In the genomic region with DNA sequence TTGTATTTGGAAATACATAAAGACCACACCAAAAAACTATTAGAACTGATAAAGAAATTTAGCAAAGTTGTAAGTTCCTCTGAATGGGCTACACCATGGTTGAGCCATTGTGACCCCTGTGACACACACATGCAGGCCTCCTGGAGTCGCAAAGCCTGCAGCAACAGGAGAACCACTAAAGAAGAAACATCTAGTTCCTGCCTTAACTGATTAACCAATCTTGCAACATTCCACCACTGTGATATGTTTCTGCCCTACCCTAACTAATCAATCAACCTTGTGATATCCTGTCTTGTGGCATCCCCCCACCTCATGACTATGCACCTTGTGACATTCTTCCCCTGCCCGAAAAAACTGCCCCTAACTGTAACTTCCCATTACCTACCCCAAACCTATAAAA, we compare ENCODE assay signal across 27 cellular contexts.
"Had no signal": no experiment of that assay in that cellular context is flagged by ENCODE, and none has a peak within 500 bp of the region (broad histone marks: within the 10 kb centered on the region; RNA-seq: fewer than 3 reads in every experiment).

No MANE protein-coding gene starts in this region.

- H3K9me3 Mint-ChIP-seq: activated CD4-positive, alpha-beta memory T cell treated with anti-CD3 and anti-CD28 coated beads, Interleukin-2, amount 10 ng/mL, durations not matched to agents 7 days and 5 days; activated naive CD4-positive, alpha-beta T cell treated with anti-CD3 and anti-CD28 coated beads for 36 hours; activated T-helper 17 cell treated with anti-CD3 and anti-CD28 coated beads, Interleukin-2, amount 50 U/mL, for 72 hours had no signal

- H3K27ac ChIP-seq: SJSA1 had no signal

- H3K4me1 ChIP-seq: SJSA1 had no signal

- H3K9me3 ChIP-seq: SJSA1 had no signal

- DNase-seq: activated CD4-positive, alpha-beta memory T cell treated with anti-CD3 and anti-CD28 coated beads, Interleukin-2, amount 10 ng/mL, durations not matched to agents 7 days and 5 days; activated CD4-positive, alpha-beta T cell treated with anti-CD3 and anti-CD28 coated beads, Interleukin-2, amount 50 U/mL, for 1 hour; activated CD4-positive, CD25-positive, alpha-beta regulatory T cell; activated gamma-delta T cell; activated naive CD4-positive, alpha-beta T cell treated with anti-CD3 and anti-CD28 coated beads for 36 hours; activated T-cell treated with anti-CD3 and anti-CD28 coated beads for 4 hours; activated T-cell treated with anti-CD3 and anti-CD28 coated beads, Interleukin-2, amount 50 U/mL, for 48 hours; amygdala; KG1; NCI-H1092; NCI-H1417; NCI-H1930; NCI-H2107; NCI-H2171 treated with DMSO at 0.1 percent for 48 hours; NCI-H226; NCI-H510A; NCI-H526 treated with DMSO at 0.1 percent for 48 hours; NCI-H82; PC-3; SHP77; T-helper 17 cell; T-helper 9 cell had no signal

- H3K36me3 ChIP-seq: SJSA1 had no signal

- H3K27me3 ChIP-seq: SJSA1 had no signal

- H3K4me3 Mint-ChIP-seq: activated CD4-positive, alpha-beta memory T cell treated with anti-CD3 and anti-CD28 coated beads, Interleukin-2, amount 10 ng/mL, durations not matched to agents 7 days and 5 days; activated naive CD4-positive, alpha-beta T cell treated with anti-CD3 and anti-CD28 coated beads for 36 hours; activated naive CD8-positive, alpha-beta T cell; activated T-helper 17 cell treated with anti-CD3 and anti-CD28 coated beads, Interleukin-2, amount 50 U/mL, for 72 hours; brain; central memory CD8-positive, alpha-beta T cell; T-helper 17 cell had no signal

- H3K27ac Mint-ChIP-seq: activated CD4-positive, alpha-beta memory T cell treated with anti-CD3 and anti-CD28 coated beads, Interleukin-2, amount 10 ng/mL, durations not matched to agents 7 days and 5 days; activated naive CD4-positive, alpha-beta T cell treated with anti-CD3 and anti-CD28 coated beads for 36 hours; activated naive CD8-positive, alpha-beta T cell; activated T-helper 17 cell treated with anti-CD3 and anti-CD28 coated beads, Interleukin-2, amount 50 U/mL, for 72 hours; brain; T-helper 17 cell had no signal

- H3K4me1 Mint-ChIP-seq: activated CD4-positive, alpha-beta memory T cell treated with anti-CD3 and anti-CD28 coated beads, Interleukin-2, amount 10 ng/mL, durations not matched to agents 7 days and 5 days; activated T-helper 17 cell treated with anti-CD3 and anti-CD28 coated beads, Interleukin-2, amount 50 U/mL, for 72 hours; central memory CD8-positive, alpha-beta T cell; T-helper 17 cell had no signal

- H3K27me3 Mint-ChIP-seq: activated CD4-positive, alpha-beta memory T cell treated with anti-CD3 and anti-CD28 coated beads, Interleukin-2, amount 10 ng/mL, durations not matched to agents 7 days and 5 days; activated naive CD8-positive, alpha-beta T cell; activated T-helper 17 cell treated with anti-CD3 and anti-CD28 coated beads, Interleukin-2, amount 50 U/mL, for 72 hours; brain; central memory CD8-positive, alpha-beta T cell; T-helper 17 cell had no signal

- H3K36me3 Mint-ChIP-seq: activated naive CD8-positive, alpha-beta T cell; brain had no signal

- H3K4me3 ChIP-seq: SJSA1 had no signal
